ENCODE assay signal across 7 cellular contexts in the genomic region with DNA sequence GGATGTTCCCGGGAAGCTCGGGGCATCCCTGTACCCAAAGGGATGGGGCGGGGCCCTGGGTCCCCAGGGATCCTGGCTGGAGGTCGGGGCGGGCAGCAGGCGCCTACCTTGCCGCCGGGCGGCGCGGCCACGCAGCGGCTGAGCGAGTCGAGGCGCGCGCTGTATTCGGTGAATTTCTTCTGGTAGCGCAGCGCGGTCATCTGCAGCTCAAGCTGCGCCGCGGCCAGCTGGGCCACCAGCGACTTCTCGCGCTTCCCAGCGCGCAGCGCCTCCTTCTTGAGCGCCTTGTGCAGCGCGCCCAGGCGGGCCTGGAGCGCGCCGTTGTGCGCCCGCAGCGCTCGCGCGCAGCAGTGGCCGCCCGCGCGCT. TPM values are rescaled to one million over a fixed set of nuclear protein-coding genes. Genes with fewer than 3 reads are reported as not detected.
DNase-seq lines count a peak whose midpoint lies in the region; ATAC-seq and TF ChIP-seq lines count a peak whose summit lies in the region.

No MANE protein-coding gene starts in this region.

- WGBS in tibial nerve, 2 donors = 2 to 4% methylated on average over 17 to 22 of the region's 48 CpGs

- H3K4me3 ChIP-seq in LNCaP clone FGC (ENCODE audit: low read depth, low read length) (peak overlapping the region; percentile 33), breast epithelium (peak overlapping the region; percentile 63 to 93 (median 77)), tibial nerve (peak overlapping the region; percentile 48 to 67 (median 63))

- H3K9me3 ChIP-seq in breast epithelium = no peaks in the 10 kb centered on the region
- H3K9me3 ChIP-seq in tibial nerve = no peaks in the 10 kb centered on the region

- DNase-seq in LNCaP clone FGC (ENCODE audit: low read depth) = no peak
- DNase-seq in breast epithelium (ENCODE audit: low spot score in 2 of 2) = peak in 1 of 2 donors; percentile 56
- DNase-seq in tibial nerve (ENCODE audit: low spot score in 2 of 2) = no peak
- no peak for DNase-seq in NCI-H1694 treated with DMSO at 0.1 percent for 48 hours (lab: John Stamatoyannopoulos, UW)
- no peak for DNase-seq in stimulated activated CD4-positive, alpha-beta T cell treated with anti-CD3 and anti-CD28 coated beads, Interleukin-4, amount 100 ng/mL, for 4 hours

- H3K4me1 ChIP-seq in breast epithelium = no peaks in the 10 kb centered on the region
- H3K4me1 ChIP-seq in tibial nerve = peaks cover 0 to 51% (median 11%) of the 10 kb centered on the region in 4 donors

- TF ChIP-seq CTCF in LNCaP clone FGC (IDR thresholded peaks at IDR 0.05; ENCODE audit: control insufficient read depth, extremely low read depth, insufficient read depth) = 0 out of 2 replicates have a peak, but pooled peaks have one; percentile 8
- TF ChIP-seq CTCF in breast epithelium (IDR thresholded peaks at IDR 0.05) = peak in 1 of 3 donors; percentile 6
- TF ChIP-seq CTCF in tibial nerve (IDR thresholded peaks at IDR 0.05) = peak in 2 of 5 experiments; percentile 8 to 30

- H3K27ac ChIP-seq in breast epithelium (peak overlapping the region; percentile 71 to 91), layer of hippocampus (ENCODE audit: low read depth, low read length) (peak overlapping the region; percentile 75), tibial nerve (peak overlapping the region; percentile 26 to 88 (median 73))

- H3K27me3 ChIP-seq in breast epithelium (no peaks in the 10 kb centered on the region), layer of hippocampus (ENCODE audit: control insufficient read depth, insufficient read depth, low read length) (no peaks in the 10 kb centered on the region), tibial nerve (no peaks in the 10 kb centered on the region)

- no peak for TF ChIP-seq POLR2A in breast epithelium (IDR thresholded peaks at IDR 0.05)
- TF ChIP-seq POLR2A in tibial nerve (IDR thresholded peaks at IDR 0.05) = no peak

- ATAC-seq in HG02884 (IDR thresholded peaks at IDR 0.05; ENCODE audit: unreplicated experiment) = no peak

- intact Hi-C loops in breast epithelium (cut with DNase I; ENCODE audit: low total_unique reads) = no loop called here

- H3K36me3 ChIP-seq in breast epithelium (no peaks in the 10 kb centered on the region), tibial nerve (no peaks in the 10 kb centered on the region)

- peak in 1 of 2 donors; percentile 7 for TF ChIP-seq EP300 in tibial nerve (IDR thresholded peaks at IDR 0.05)

RNA-seq across cellular contexts. Expression of a gene that starts 0.8 kb away (rescaled TPM):
- total RNA-seq in breast epithelium (10 to 100 TPM; 36.0 to 79.6 (median 37.6) TPM), tibial nerve (10 to 100 TPM; 48.3 to 87.2 (median 64.3) TPM)
